In genomic region chr1:86409416-86410021, GRCh38 we compare ENCODE assay signal across 17 cellular contexts. TPM values are rescaled to one million over a fixed set of nuclear protein-coding genes. Genes with fewer than 3 reads are reported as not detected.
A peak's percentile ranks its signal among the peaks of the same experiment; 100 is the strongest.
DNase-seq lines count a peak whose midpoint lies in the region; ATAC-seq and TF ChIP-seq lines count a peak whose summit lies in the region.
"Had no signal": no experiment of that assay in that cellular context is flagged by ENCODE, and none has a peak within 500 bp of the region (broad histone marks: within the 10 kb centered on the region; RNA-seq: fewer than 3 reads in every experiment).

No MANE protein-coding gene starts in this region.

- TF ChIP-seq POLR2A in erythroblast (IDR thresholded peaks at IDR 0.05; ENCODE audit: low read length) (no peak), body of pancreas (IDR thresholded peaks at IDR 0.05) (no peak)

- WGBS in body of pancreas, 2 donors, result 76 to 86% methylated on average over 6 of the region's 6 CpGs

- intact Hi-C loops in body of pancreas (cut with DNase I), result no loop called here

- TF ChIP-seq CTCF in body of pancreas (IDR thresholded peaks at IDR 0.05), result no peak

- DNase-seq in AG08395 (ENCODE audit: low spot score), result peak; percentile 35
- DNase-seq in HS-5 (ENCODE audit: low read depth), result peak; percentile 54
- peak; percentile 88 for DNase-seq in NCI-H510A (lab: John Stamatoyannopoulos, UW)
- peak; percentile 22 to 28 for DNase-seq in erythroblast (lab: John Stamatoyannopoulos, UW)
- DNase-seq in body of pancreas, result no peak
- no peak for DNase-seq in SKM-1 treated with dmso at 0.1 percent for 144 hours (lab: John Stamatoyannopoulos, UW; ENCODE audit: unreplicated experiment)
- DNase-seq: activated T-cell treated with anti-CD3 and anti-CD28 coated beads for 4 hours; amniotic stem cell; dorsolateral prefrontal cortex; GF-D8; NCI-H2081 treated with DMSO at 0.1 percent for 48 hours; stimulated activated CD4-positive, alpha-beta T cell treated with anti-CD3 and anti-CD28 coated beads, Interleukin-15, amount 100 ng/mL, for 24 hours; WERI-Rb-1 had no signal

- no peak overlapping the region for H3K27ac ChIP-seq in body of pancreas
- H3K27ac ChIP-seq: dorsolateral prefrontal cortex, neutrophil, WERI-Rb-1 had no signal

- ATAC-seq in body of pancreas, result no peak
- ATAC-seq in GM19328 (IDR thresholded peaks at IDR 0.05; ENCODE audit: unreplicated experiment), result no peak
- no peak for ATAC-seq in HG03432 (IDR thresholded peaks at IDR 0.05; ENCODE audit: unreplicated experiment)

- no peak overlapping the region for H3K4me3 ChIP-seq in body of pancreas
- H3K4me3 ChIP-seq: dorsolateral prefrontal cortex had no signal

- H3K27me3 ChIP-seq in body of pancreas, result no peaks in the 10 kb centered on the region
- H3K27me3 ChIP-seq: neutrophil had no signal

- H3K4me1 ChIP-seq in body of pancreas, result no peaks in the 10 kb centered on the region

- no peaks in the 10 kb centered on the region for H3K36me3 ChIP-seq in body of pancreas (replicated peaks in 1 of 2; ENCODE audit: insufficient read depth in 1 of 2, low read depth in 2 of 2)
- H3K36me3 ChIP-seq: neutrophil, WERI-Rb-1 had no signal

- H3K9me3 ChIP-seq in body of pancreas, result no peaks in the 10 kb centered on the region
- H3K9me3 ChIP-seq: neutrophil had no signal

RNA-seq across cellular contexts. Expression of gene ODF2L, which starts 13.4 kb away (rescaled TPM):
- total RNA-seq in body of pancreas, result 10 to 100 TPM; 22.3 to 34.3 TPM

RNA-seq across cellular contexts. Expression of gene CLCA2, which starts 14.5 kb away (rescaled TPM):
- not detected for total RNA-seq in body of pancreas

RNA-seq across cellular contexts. Expression of gene CLCA1, which starts 59.2 kb away (rescaled TPM):
- not detected for total RNA-seq in body of pancreas
- total RNA-seq: urinary bladder had no signal

Comparison
In these comparisons a context has a peak if more than half of its experiments do, and no peak if none do; other contexts are left out.
1. DNase-seq: peak in AG08395 (single experiment), HS-5 (single experiment), NCI-H510A (single experiment) and erythroblast (2 of 2); none in body of pancreas (0 of 4) and SKM-1 treated with dmso at 0.1 percent for 144 hours (single experiment).